In genomic region chr10:67933199-67933598, GRCh38 we compare ENCODE assay signal across 19 cellular contexts. TPM values are rescaled to one million over a fixed set of nuclear protein-coding genes. Genes with fewer than 3 reads are reported as not detected.
A peak's percentile ranks its signal among the peaks of the same experiment; 100 is the strongest.
DNase-seq lines count a peak whose midpoint lies in the region; ATAC-seq, FAIRE-seq and TF ChIP-seq lines count a peak whose summit lies in the region.
"Had no signal": no experiment of that assay in that cellular context is flagged by ENCODE, and none has a peak within 500 bp of the region (broad histone marks: within the 10 kb centered on the region; RNA-seq: fewer than 3 reads in every experiment).

No MANE protein-coding gene starts in this region.

- no peaks in the 10 kb centered on the region for H3K27me3 ChIP-seq in CD4-positive, CD25-positive, alpha-beta regulatory T cell (ENCODE audit: control insufficient read depth, insufficient read depth, low read length)
- H3K27me3 ChIP-seq: BLaER1 had no signal

- H3K36me3 ChIP-seq in CD4-positive, CD25-positive, alpha-beta regulatory T cell (ENCODE audit: control insufficient read depth, insufficient read depth, low read length): peaks cover 66% of the 10 kb centered on the region

- TF ChIP-seq POLR2A in A549 (IDR thresholded peaks at IDR 0.05; ENCODE audit: low read length): no peak

- no peak overlapping the region for H3K4me2 ChIP-seq in A549
- H3K4me2 ChIP-seq: BLaER1, GM23338 had no signal

- no peaks in the 10 kb centered on the region for H3K4me1 ChIP-seq in A549
- no peaks in the 10 kb centered on the region for H3K4me1 ChIP-seq in CD4-positive, CD25-positive, alpha-beta regulatory T cell (ENCODE audit: control insufficient read depth, insufficient read depth, low read length, poor library complexity, severe bottlenecking)
- H3K4me1 ChIP-seq: BLaER1 had no signal

- peaks cover 29% of the 10 kb centered on the region for H3K36me3 Mint-ChIP-seq in CD4-positive, CD25-positive, alpha-beta regulatory T cell
- H3K36me3 Mint-ChIP-seq in HFFc6 (ENCODE audit: low read depth): peaks cover 53% of the 10 kb centered on the region

- in situ Hi-C loops in ACHN (cut with HindIII; ENCODE audit: low pct_ligation_motif_present, low pct_unique_long_range_greater_than_20kb, low sequenced_read_pairs): no loop called here

- CTCF ChIA-PET in A549 (lab: Yijun Ruan, JAX): interaction anchor here (0.5 to 1.2 kb wide), 2 partner anchors 78 to 421 kb away, joined by 3 read pairs; no protein-coding TSS in a partner anchor

- TF ChIP-seq RAD21 in A549 (conservative IDR thresholded peaks at IDR 0.05 in 1 of 2, IDR thresholded peaks at IDR 0.05 in 1 of 2): no peak

- H3K27ac Mint-ChIP-seq in CD4-positive, CD25-positive, alpha-beta regulatory T cell: peak overlapping the region in 2 of 3 donors; percentile 6 to 10
- H3K27ac Mint-ChIP-seq in HFFc6: peak overlapping the region; percentile 26; the same call in 1 of the 2 replicates
- H3K27ac Mint-ChIP-seq: GM23338 had no signal

- H3K9me3 ChIP-seq in A549: no peaks in the 10 kb centered on the region
- H3K9me3 ChIP-seq in CD4-positive, CD25-positive, alpha-beta regulatory T cell (ENCODE audit: control insufficient read depth in 2 of 2, low read length in 2 of 2): no peaks in the 10 kb centered on the region
- H3K9me3 ChIP-seq: BLaER1 had no signal

- no peak for TF ChIP-seq EP300 in A549 (IDR thresholded peaks at IDR 0.05)

- FAIRE-seq in A549 (lab: Jason Lieb, UNC) (peak; percentile 7), islet of Langerhans (lab: Jason Lieb, UNC) (peak; percentile 17)
- FAIRE-seq: A204.1, GM12892, HTR-8/SVneo, K562 had no signal

- H3K4me3 ChIP-seq in A549: no peak overlapping the region
- H3K4me3 ChIP-seq in CD4-positive, CD25-positive, alpha-beta regulatory T cell (ENCODE audit: low read depth, low read length): no peak overlapping the region
- H3K4me3 ChIP-seq: BLaER1, GM23338, K562 had no signal

- 87% methylated on average over 2 of the region's 2 CpGs for WGBS in A549 (ENCODE audit: missing lambda C conversion rate)

- no peak for DNase-seq in A549 (ENCODE audit: low read depth in 1 of 2, low spot score in 1 of 2)
- DNase-seq in CD4-positive, CD25-positive, alpha-beta regulatory T cell: no peak
- DNase-seq in HFFc6: no peak
- no peak for DNase-seq in ACHN
- no peak for DNase-seq in NCI-H2171 (lab: John Stamatoyannopoulos, UW)
- DNase-seq in activated T-cell treated with anti-CD3 and anti-CD28 coated beads, Interleukin-2, amount 50 U/mL, for 48 hours: no peak
- DNase-seq: DMS153, DMS79, GDM1, IMR-90 had no signal

- H3K27ac ChIP-seq in A549: no peak overlapping the region
- no peak overlapping the region for H3K27ac ChIP-seq in CD4-positive, CD25-positive, alpha-beta regulatory T cell (ENCODE audit: insufficient read depth, low read length, poor library complexity, severe bottlenecking)
- H3K27ac ChIP-seq: BLaER1 had no signal

- H3K4me1 Mint-ChIP-seq in CD4-positive, CD25-positive, alpha-beta regulatory T cell: peaks cover 0 to 2% (median 0%) of the 10 kb centered on the region in 4 donors
- H3K4me1 Mint-ChIP-seq in HFFc6 (ENCODE audit: low read depth): peaks cover 29% of the 10 kb centered on the region

- ATAC-seq in A549: no peak
- no peak for ATAC-seq in CD4-positive, CD25-positive, alpha-beta regulatory T cell (ENCODE audit: low read depth in 2 of 2)
- ATAC-seq: GM23338, HCT116, K562 had no signal

- no peaks in the 10 kb centered on the region for H3K27me3 Mint-ChIP-seq in CD4-positive, CD25-positive, alpha-beta regulatory T cell
- H3K27me3 Mint-ChIP-seq in HFFc6 (ENCODE audit: insufficient read depth): peaks cover 6% of the 10 kb centered on the region

- POLR2A ChIA-PET in A549 (lab: Yijun Ruan, JAX): no interaction called here

- no peaks in the 10 kb centered on the region for H3K9me3 Mint-ChIP-seq in CD4-positive, CD25-positive, alpha-beta regulatory T cell
- no peaks in the 10 kb centered on the region for H3K9me3 Mint-ChIP-seq in HFFc6
- H3K9me3 Mint-ChIP-seq: GM23338 had no signal

- TF ChIP-seq CTCF in A549 (IDR thresholded peaks at IDR 0.05): no peak
- no peak for TF ChIP-seq CTCF in HFFc6 (IDR thresholded peaks at IDR 0.05)

- H3K4me3 Mint-ChIP-seq in CD4-positive, CD25-positive, alpha-beta regulatory T cell: no peak overlapping the region
- H3K4me3 Mint-ChIP-seq in HFFc6: no peak overlapping the region
- H3K4me3 Mint-ChIP-seq: CD14-positive monocyte, GM23338 had no signal

TF ChIP-seq in A549, 52 proteins besides CTCF, POLR2A, EP300 and RAD21:
- no peak for TF ChIP-seq JUN (IDR thresholded peaks at IDR 0.05)
- no peak for TF ChIP-seq NFE2L2 (conservative IDR thresholded peaks at IDR 0.05; ENCODE audit: low read length)
- TF ChIP-seq RARB (CRISPR knock-in tag; IDR thresholded peaks at IDR 0.05): no peak
- no peak for TF ChIP-seq HEYL (CRISPR knock-in tag; IDR thresholded peaks at IDR 0.05)
- TF ChIP-seq HMGXB4 (CRISPR knock-in tag; IDR thresholded peaks at IDR 0.05; ENCODE audit: borderline replicate concordance): no peak
- no peak for TF ChIP-seq EHF (CRISPR knock-in tag; IDR thresholded peaks at IDR 0.05)
- no peak for TF ChIP-seq POLR2AphosphoS2 (conservative IDR thresholded peaks at IDR 0.05; ENCODE audit: low read length)
- no peak for TF ChIP-seq CEBPB (IDR thresholded peaks at IDR 0.05)
- TF ChIP-seq HOXA7 (CRISPR knock-in tag; IDR thresholded peaks at IDR 0.05): no peak
- TF ChIP-seq TFCP2L1 (CRISPR knock-in tag; IDR thresholded peaks at IDR 0.05): no peak
- TF ChIP-seq MAZ (IDR thresholded peaks at IDR 0.05; ENCODE audit: borderline replicate concordance, low read depth, low read length): no peak
- no peak for TF ChIP-seq HDAC2 (IDR thresholded peaks at IDR 0.05)
- TF ChIP-seq JUNB (IDR thresholded peaks at IDR 0.05): no peak
- no peak for TF ChIP-seq FOSB (CRISPR knock-in tag; IDR thresholded peaks at IDR 0.05)
- TF ChIP-seq KDM5A (IDR thresholded peaks at IDR 0.05): no peak
- TF ChIP-seq ELK1 (IDR thresholded peaks at IDR 0.05; ENCODE audit: low read depth, low read length): no peak
- TF ChIP-seq HOXB5 (CRISPR knock-in tag; IDR thresholded peaks at IDR 0.05): no peak

RNA-seq across cellular contexts. Expression of gene SIRT1, which starts 48.7 kb away (rescaled TPM):
- polyA plus RNA-seq in A549 (2011; rRNA removed) (30.5 and 34.8 TPM in 2 replicates), A549 (2017; fragmentation: RNase III; extraction: RNeasy Plus Mini Kit Qiagen cat#74134 plus additional on column Dnase treatment) (16.1 to 16.8 TPM (median 16.2 TPM) in 3 replicates)
- 9.5 and 10.6 TPM in 2 replicates for polyA plus RNA-seq in A549 (2012; cell fraction: cytosol; rRNA removed)
- 6.0 and 10.2 TPM in 2 replicates for polyA plus RNA-seq in A549 (2012; cell fraction: nucleus; rRNA removed)
- 6.3 and 8.2 TPM in 2 replicates for polyA minus RNA-seq in A549 (2011; rRNA and poly(A)+ RNA removed)
- 59.2 TPM for total RNA-seq in CD4-positive, CD25-positive, alpha-beta regulatory T cell
- polyA plus RNA-seq in CD4-positive, CD25-positive, alpha-beta regulatory T cell: 10 to 100 TPM; 13.5 to 22.0 (median 18.5) TPM
- total RNA-seq in HFFc6 (2021; fragmentation: NEBNext Ultra II Directional; extraction: Animal tissue kit (Norgen Biotek cat#: 25700)): 10 to 100 TPM in 5 of 6 experiments, 1 to 10 TPM in 1; 9.8 to 12.9 (median 11.7) TPM
